ENCODE assay signal across 9 cellular contexts in the genomic region with DNA sequence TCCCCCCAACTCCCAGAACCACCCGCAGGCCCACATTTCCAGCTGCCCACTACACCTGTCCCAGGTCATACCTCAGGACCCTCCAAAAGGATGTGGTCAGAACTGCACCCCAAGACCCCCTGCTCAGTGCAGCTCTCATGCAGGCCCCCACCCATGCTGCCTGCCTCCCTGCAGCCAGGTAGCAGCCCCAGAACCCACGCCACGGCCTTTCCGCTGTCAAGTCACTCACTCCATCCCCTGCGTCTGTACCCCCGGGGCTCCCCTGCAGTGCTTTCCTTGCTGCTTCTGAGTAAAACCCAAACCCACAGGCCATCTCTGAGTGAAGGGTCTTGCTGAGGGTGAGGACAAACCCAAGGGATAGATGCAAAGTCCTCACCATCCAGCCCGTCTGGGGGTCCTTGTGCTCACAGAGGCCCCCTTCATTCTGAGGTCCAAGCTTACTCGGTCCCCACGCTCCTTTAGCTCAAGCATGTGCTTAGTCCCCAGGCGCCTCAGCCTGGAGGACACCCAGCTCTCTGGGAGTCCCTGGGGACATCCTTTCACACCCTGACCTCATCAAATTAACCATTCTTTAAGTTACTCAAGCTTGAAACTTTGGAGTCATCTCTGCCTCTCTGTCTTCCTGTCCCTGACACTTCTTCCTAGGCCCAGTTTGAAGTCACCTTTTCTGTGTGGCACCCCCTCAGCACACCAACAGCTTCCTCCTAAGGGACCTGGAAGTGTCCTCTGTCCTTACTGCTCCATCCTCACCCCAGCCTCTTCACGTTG.
A peak's percentile ranks its signal among the peaks of the same experiment; 100 is the strongest.
DNase-seq lines count a peak whose midpoint lies in the region; ATAC-seq and TF ChIP-seq lines count a peak whose summit lies in the region.
"Had no signal": no experiment of that assay in that cellular context is flagged by ENCODE, and none has a peak within 500 bp of the region (broad histone marks: within the 10 kb centered on the region; RNA-seq: fewer than 3 reads in every experiment).

No MANE protein-coding gene starts in this region.

- peak overlapping the region; percentile 3 for H3K27ac Mint-ChIP-seq in activated T-cell treated with anti-CD3 and anti-CD28 coated beads, Interleukin-2, amount 50 U/mL, for 24 hours

- TF ChIP-seq CTCF in spleen (IDR thresholded peaks at IDR 0.05 in 8 of 11, conservative IDR thresholded peaks at IDR 0.05 in 3 of 11): no peak

- H3K4me3 ChIP-seq in spleen: no peak overlapping the region
- H3K4me3 ChIP-seq: breast epithelium, K562 had no signal

- peak; percentile 86 for ATAC-seq in HG02943 (IDR thresholded peaks at IDR 0.05; ENCODE audit: low read depth, unreplicated experiment)
- ATAC-seq: K562 had no signal

- no peaks in the 10 kb centered on the region for H3K9me3 ChIP-seq in spleen
- H3K9me3 ChIP-seq: breast epithelium had no signal

- H3K27ac ChIP-seq in spleen: no peak overlapping the region
- H3K27ac ChIP-seq: breast epithelium had no signal

- peaks cover 0 to 27% (median 7%) of the 10 kb centered on the region in 6 donors for H3K4me1 ChIP-seq in spleen
- H3K4me1 ChIP-seq: breast epithelium had no signal

- no peaks in the 10 kb centered on the region for H3K27me3 Mint-ChIP-seq in activated T-cell treated with anti-CD3 and anti-CD28 coated beads, Interleukin-2, amount 50 U/mL, for 24 hours

- no peaks in the 10 kb centered on the region for H3K36me3 Mint-ChIP-seq in activated T-cell treated with anti-CD3 and anti-CD28 coated beads, Interleukin-2, amount 50 U/mL, for 24 hours (ENCODE audit: low read depth)

- H3K4me3 Mint-ChIP-seq in activated T-cell treated with anti-CD3 and anti-CD28 coated beads, Interleukin-2, amount 50 U/mL, for 24 hours: no peak overlapping the region

- TF ChIP-seq POLR2A in spleen (IDR thresholded peaks at IDR 0.05): no peak

- no peaks in the 10 kb centered on the region for H3K9me3 Mint-ChIP-seq in activated T-cell treated with anti-CD3 and anti-CD28 coated beads, Interleukin-2, amount 50 U/mL, for 24 hours

- peaks cover 0 to 34% (median 0%) of the 10 kb centered on the region in 6 donors for H3K36me3 ChIP-seq in spleen
- H3K36me3 ChIP-seq: breast epithelium had no signal

- WGBS in spleen, 5 donors: 70 to 83% (median 81%) methylated on average over 11 of the region's 11 CpGs

- no peaks in the 10 kb centered on the region for H3K27me3 ChIP-seq in spleen (replicated peaks in 1 of 7)
- H3K27me3 ChIP-seq: breast epithelium had no signal

- peak; percentile 71 for DNase-seq in GM19240 (ENCODE audit: insufficient read length, low spot score)
- DNase-seq in activated T-cell treated with anti-CD3 and anti-CD28 coated beads, Interleukin-2, amount 50 U/mL, for 24 hours: peak; percentile 34
- DNase-seq in spleen: peak; percentile 75
- DNase-seq in C1 segment of cervical spinal cord (lab: John Stamatoyannopoulos, UW): no peak
- no peak for DNase-seq in NCI-H2171 treated with DMSO at 0.1 percent for 48 hours (lab: John Stamatoyannopoulos, UW)
- DNase-seq in NCI-H345 treated with DMSO at 0.1 percent for 48 hours (lab: John Stamatoyannopoulos, UW; ENCODE audit: unreplicated experiment): no peak

- intact Hi-C loops in spleen (cut with DNase I; ENCODE audit: low total_unique reads): no loop called here

- peaks cover 26% of the 10 kb centered on the region for H3K4me1 Mint-ChIP-seq in activated T-cell treated with anti-CD3 and anti-CD28 coated beads, Interleukin-2, amount 50 U/mL, for 24 hours (ENCODE audit: low read depth)

Comparison
In these comparisons a context has a peak if more than half of its experiments do, and no peak if none do; other contexts are left out.
1. DNase-seq: peak in GM19240 (single experiment), activated T-cell treated with anti-CD3 and anti-CD28 coated beads, Interleukin-2, amount 50 U/mL, for 24 hours (single experiment) and spleen (single experiment); none in C1 segment of cervical spinal cord (0 of 14), NCI-H2171 treated with DMSO at 0.1 percent for 48 hours (single experiment) and NCI-H345 treated with DMSO at 0.1 percent for 48 hours (single experiment).